ENCODE assay signal across 8 cellular contexts in the genomic region with DNA sequence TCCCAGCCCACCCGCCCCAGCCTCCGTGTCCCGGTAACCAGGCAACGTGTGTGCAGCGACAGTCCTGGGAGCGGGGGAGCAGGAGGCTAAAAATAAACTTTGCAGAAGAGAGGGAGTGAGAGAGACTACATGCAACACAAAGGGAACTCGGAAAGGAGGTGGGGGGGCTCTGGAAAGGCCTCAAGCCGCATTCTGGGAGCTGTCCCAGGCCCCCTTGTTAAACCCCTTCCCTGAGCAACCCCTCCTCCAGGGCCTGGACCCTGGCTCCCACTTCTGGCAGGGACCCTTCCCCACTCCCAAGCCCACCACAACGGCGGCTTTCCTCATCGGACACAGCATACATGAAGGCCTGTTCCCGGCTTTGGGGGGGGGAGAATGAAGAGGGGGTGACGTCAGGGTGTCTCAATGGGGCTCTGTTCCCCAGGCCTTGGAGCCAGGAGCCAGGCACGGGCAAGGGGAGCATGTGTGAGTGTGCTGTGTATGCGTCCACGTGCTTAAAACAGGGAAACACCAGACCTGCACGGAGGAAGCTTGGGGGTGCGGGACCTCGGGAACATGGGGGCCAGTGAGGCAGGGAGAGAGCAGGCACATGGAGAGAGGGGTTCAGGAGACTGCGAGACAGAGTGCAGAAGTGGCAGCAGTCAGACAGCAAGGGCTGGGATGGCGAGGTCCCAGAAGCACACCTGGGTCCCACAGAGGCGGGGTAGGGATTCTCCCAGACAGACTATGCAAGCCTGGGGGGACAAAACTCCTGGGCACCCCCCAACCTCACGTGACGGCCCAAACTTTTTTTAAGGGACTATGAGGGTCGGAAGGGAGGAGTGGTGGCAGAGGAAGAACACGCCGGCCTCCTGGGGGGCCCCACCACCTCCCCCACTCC. TPM values are rescaled to one million over a fixed set of nuclear protein-coding genes. Genes with fewer than 3 reads are reported as not detected.
DNase-seq lines count a peak whose midpoint lies in the region; ATAC-seq and TF ChIP-seq lines count a peak whose summit lies in the region.

No MANE protein-coding gene starts in this region.

- H3K4me1 ChIP-seq in osteoblast (ENCODE audit: insufficient read depth, low read length) = peaks cover 41% of the 10 kb centered on the region

- TF ChIP-seq CTCF in osteoblast (IDR thresholded peaks at IDR 0.05; ENCODE audit: extremely low read depth, low read depth, low read length) = no peak

- no peaks in the 10 kb centered on the region for H3K27me3 Mint-ChIP-seq in activated T-helper 17 cell treated with anti-CD3 and anti-CD28 coated beads, Interleukin-2, amount 50 U/mL, for 72 hours

- no peaks in the 10 kb centered on the region for H3K9me3 Mint-ChIP-seq in activated T-helper 17 cell treated with anti-CD3 and anti-CD28 coated beads, Interleukin-2, amount 50 U/mL, for 72 hours

- peaks cover 20% of the 10 kb centered on the region for H4K20me1 ChIP-seq in osteoblast (ENCODE audit: insufficient read depth, low read length)

- H3K4me3 Mint-ChIP-seq in activated T-helper 17 cell treated with anti-CD3 and anti-CD28 coated beads, Interleukin-2, amount 50 U/mL, for 72 hours = peak overlapping the region; percentile 94

- no peaks in the 10 kb centered on the region for H3K9me3 ChIP-seq in osteoblast (ENCODE audit: low read depth, low read length)

- ATAC-seq in activated T-helper 17 cell treated with anti-CD3 and anti-CD28 coated beads, Interleukin-2, amount 50 U/mL, for 72 hours (replicated peaks) = no peak
- no peak for ATAC-seq in activated CD4-positive, CD25-positive, alpha-beta regulatory T cell treated with anti-CD3 and anti-CD28 coated beads, Interleukin-2, amount 50 U/mL, for 24 hours

- H3K27ac ChIP-seq in osteoblast (ENCODE audit: low read depth, low read length) = peak overlapping the region; percentile 93

- H3K4me3 ChIP-seq in osteoblast (ENCODE audit: insufficient read depth, low read length) = peak overlapping the region; percentile 95

- H3K4me1 Mint-ChIP-seq in activated T-helper 17 cell treated with anti-CD3 and anti-CD28 coated beads, Interleukin-2, amount 50 U/mL, for 72 hours = peaks cover 12% of the 10 kb centered on the region

- peak overlapping the region; percentile 97 for H3K27ac Mint-ChIP-seq in activated T-helper 17 cell treated with anti-CD3 and anti-CD28 coated beads, Interleukin-2, amount 50 U/mL, for 72 hours

- DNase-seq in A172 (ENCODE audit: low spot score) (peak; percentile 59), HCEC 1CT (peak; percentile 49), glomerular visceral epithelial cell (ENCODE audit: extremely low spot score) (peak; percentile 54), osteoblast (ENCODE audit: insufficient read length, low spot score, missing footprints) (peak; percentile 97), DMS153 (lab: John Stamatoyannopoulos, UW) (no peak), GM19240 (ENCODE audit: insufficient read length, low spot score) (no peak)

- H3K27me3 ChIP-seq in osteoblast (ENCODE audit: insufficient read depth, low read length) = no peaks in the 10 kb centered on the region

- peak overlapping the region; percentile 97 for H3K4me2 ChIP-seq in osteoblast (ENCODE audit: insufficient read depth, low read length)

- H3K36me3 ChIP-seq in osteoblast (ENCODE audit: insufficient read depth, low read length) = peaks cover 19% of the 10 kb centered on the region

- peaks cover 30% of the 10 kb centered on the region for H3K36me3 Mint-ChIP-seq in activated T-helper 17 cell treated with anti-CD3 and anti-CD28 coated beads, Interleukin-2, amount 50 U/mL, for 72 hours (ENCODE audit: low read depth)

- peaks cover 70% of the 10 kb centered on the region for H3K79me2 ChIP-seq in osteoblast (ENCODE audit: insufficient read depth, low read length)

- no peak overlapping the region for H2AFZ ChIP-seq in osteoblast (ENCODE audit: low read length)

RNA-seq across cellular contexts. Expression of a gene that starts 2.3 kb away (rescaled TPM):
- total RNA-seq in A172 (2014; rRNA removed; shearing (Covaris generic)) = 43.6 and 52.8 TPM in 2 replicates
- total RNA-seq in activated T-helper 17 cell treated with anti-CD3 and anti-CD28 coated beads, Interleukin-2, amount 50 U/mL, for 72 hours = 10 to 100 TPM; 44.8 to 49.7 TPM
- 31.8 and 44.8 TPM in 2 replicates for total RNA-seq in osteoblast

RNA-seq across cellular contexts. Expression of a gene that starts 10.2 kb away (rescaled TPM):
- total RNA-seq in A172 (2014; rRNA removed; shearing (Covaris generic)) = 25.7 and 34.0 TPM in 2 replicates
- total RNA-seq in activated T-helper 17 cell treated with anti-CD3 and anti-CD28 coated beads, Interleukin-2, amount 50 U/mL, for 72 hours = 10 to 100 TPM; 30.3 to 47.2 TPM
- total RNA-seq in osteoblast = 16.2 and 18.1 TPM in 2 replicates

RNA-seq across cellular contexts. Expression of a gene that starts 16.4 kb away (rescaled TPM):
- 25.3 and 48.5 TPM in 2 replicates for total RNA-seq in A172 (2014; rRNA removed; shearing (Covaris generic))
- 100 to 1,000 TPM in 1 of 2 donors, 10 to 100 TPM in 1; 85.4 to 165 TPM for total RNA-seq in activated T-helper 17 cell treated with anti-CD3 and anti-CD28 coated beads, Interleukin-2, amount 50 U/mL, for 72 hours
- total RNA-seq in osteoblast = 33.6 and 39.1 TPM in 2 replicates

RNA-seq across cellular contexts. Expression of a gene that starts 32.5 kb away (rescaled TPM):
- 12.6 and 20.6 TPM in 2 replicates for total RNA-seq in A172 (2014; rRNA removed; shearing (Covaris generic))
- 10 to 100 TPM; 17.2 to 18.0 TPM for total RNA-seq in activated T-helper 17 cell treated with anti-CD3 and anti-CD28 coated beads, Interleukin-2, amount 50 U/mL, for 72 hours
- 11.5 and 11.9 TPM in 2 replicates for total RNA-seq in osteoblast

RNA-seq across cellular contexts. Expression of a gene that starts 35.1 kb away (rescaled TPM):
- total RNA-seq in A172 (2014; rRNA removed; shearing (Covaris generic)) = 65.3 and 75.4 TPM in 2 replicates
- 10 to 100 TPM; 37.4 to 45.7 TPM for total RNA-seq in activated T-helper 17 cell treated with anti-CD3 and anti-CD28 coated beads, Interleukin-2, amount 50 U/mL, for 72 hours
- 19.9 and 26.2 TPM in 2 replicates for total RNA-seq in osteoblast

Comparison
In these comparisons a context has a peak if more than half of its experiments do, and no peak if none do; other contexts are left out.
1. DNase-seq: peak in A172 (single experiment), HCEC 1CT (single experiment), glomerular visceral epithelial cell (single experiment) and osteoblast (single experiment); none in DMS153 (single experiment) and GM19240 (single experiment).